ENCODE assay signal across 31 cellular contexts in the genomic region with DNA sequence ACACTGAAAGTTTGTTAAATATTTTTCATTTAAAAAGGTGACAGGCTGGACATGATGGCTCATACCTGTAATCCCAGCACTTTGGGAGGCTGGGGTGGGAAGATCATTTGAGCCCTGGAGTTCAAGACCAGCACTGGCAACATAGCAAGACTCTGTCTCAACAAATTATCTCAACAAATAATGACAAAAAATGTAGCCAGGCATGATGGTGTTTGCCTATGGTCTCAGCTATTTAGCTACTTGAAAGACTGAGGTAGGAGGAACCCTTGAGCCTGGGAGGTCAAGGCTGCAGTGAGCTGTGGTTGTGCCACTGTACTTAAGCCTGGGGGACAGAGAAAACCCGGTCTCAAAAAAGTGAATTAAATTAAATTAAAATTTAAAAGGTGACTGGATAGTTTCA. TPM values are rescaled to one million over a fixed set of nuclear protein-coding genes. Genes with fewer than 3 reads are reported as not detected.
"Had no signal": no experiment of that assay in that cellular context is flagged by ENCODE, and none has a peak within 500 bp of the region (broad histone marks: within the 10 kb centered on the region; RNA-seq: fewer than 3 reads in every experiment).

No MANE protein-coding gene starts in this region.

- H3K36me3 ChIP-seq: adrenal gland, ascending aorta, brain microvascular endothelial cell, breast epithelium, cardiac muscle cell had no signal

- H3K4me1 ChIP-seq: adrenal gland, ascending aorta, body of pancreas, breast epithelium had no signal

- H3K4me3 ChIP-seq: adrenal gland, ascending aorta, body of pancreas, breast epithelium, cardiac muscle cell had no signal

- DNase-seq: activated effector memory CD4-positive, alpha-beta T cell treated with anti-CD3 and anti-CD28 coated beads, Interleukin-2, amount 50 U/mL, for 16 hours; activated effector memory CD4-positive, alpha-beta T cell treated with Interleukin-2 at 50 U/mL for 16 hours; activated gamma-delta T cell; activated gamma-delta T cell treated with Interleukin-2 at 50 U/mL for 16 hours; activated naive CD4-positive, alpha-beta T cell; activated naive CD4-positive, alpha-beta T cell treated with anti-CD3 and anti-CD28 coated beads for 36 hours; activated naive CD4-positive, alpha-beta T cell treated with anti-CD3 and anti-CD28 coated beads, Interleukin-2, amount 10 ng/mL, durations not matched to agents 7 days and 5 days; activated naive CD4-positive, alpha-beta T cell treated with anti-CD3 and anti-CD28 coated beads, Interleukin-2, amount 50 U/mL, for 16 hours; activated naive CD4-positive, alpha-beta T cell treated with Interleukin-2 at 50 U/mL for 16 hours; activated naive CD8-positive, alpha-beta T cell treated with anti-CD3 and anti-CD28 coated beads for 36 hours; activated naive CD8-positive, alpha-beta T cell treated with anti-CD3 and anti-CD28 coated beads, Interleukin-2, amount 10 ng/mL, durations not matched to agents 7 days and 5 days; activated naive CD8-positive, alpha-beta T cell treated with anti-CD3 and anti-CD28 coated beads, Interleukin-2, amount 50 U/mL, for 24 hours; activated T-cell treated with anti-CD3 and anti-CD28 coated beads, Interleukin-2, amount 50 U/mL, for 1 hour; activated T-cell treated with anti-CD3 and anti-CD28 coated beads, Interleukin-2, amount 50 U/mL, for 24 hours; activated T-cell treated with anti-CD3 and anti-CD28 coated beads, Interleukin-2, amount 50 U/mL, for 4 hours; activated T-cell treated with anti-CD3 and anti-CD28 coated beads, Interleukin-2, amount 50 U/mL, for 48 hours; activated T-cell treated with anti-CD3 and anti-CD28 coated beads, Interleukin-2, amount 50 U/mL, for 72 hours; adrenal gland; amniotic stem cell; amygdala; anterior cingulate cortex; aorta; body of pancreas; brain microvascular endothelial cell; caudate nucleus; central memory CD4-positive, alpha-beta T cell; cerebellar nuclear complex had no signal

- H3K27me3 ChIP-seq: adrenal gland, ascending aorta, body of pancreas, brain microvascular endothelial cell, breast epithelium, cardiac muscle cell had no signal

- H3K27ac ChIP-seq: adrenal gland, ascending aorta, body of pancreas, brain microvascular endothelial cell, breast epithelium, cardiac muscle cell had no signal

- H3K9me3 ChIP-seq: adrenal gland, ascending aorta, body of pancreas had no signal

RNA-seq across cellular contexts. Expression of a gene that starts 56.0 kb away (rescaled TPM):
- polyA plus RNA-seq: adipose tissue, adrenal gland, aorta, cardiac muscle cell had no signal
